ENCODE assay signal across 14 cellular contexts in genomic region chr6:11810854-11811643, GRCh38. TPM values are rescaled to one million over a fixed set of nuclear protein-coding genes. Genes with fewer than 3 reads are reported as not detected.
A peak's percentile ranks its signal among the peaks of the same experiment; 100 is the strongest.
DNase-seq lines count a peak whose midpoint lies in the region; ATAC-seq and TF ChIP-seq lines count a peak whose summit lies in the region.
"Had no signal": no experiment of that assay in that cellular context is flagged by ENCODE, and none has a peak within 500 bp of the region (broad histone marks: within the 10 kb centered on the region; RNA-seq: fewer than 3 reads in every experiment).

No MANE protein-coding gene starts in this region.

- no peaks in the 10 kb centered on the region for H3K9me3 Mint-ChIP-seq in activated naive CD8-positive, alpha-beta T cell treated with anti-CD3 and anti-CD28 coated beads, Interleukin-2, amount 50 U/mL, for 24 hours
- no peaks in the 10 kb centered on the region for H3K9me3 Mint-ChIP-seq in CD4-positive, alpha-beta T cell

- TF ChIP-seq CTCF in right atrium auricular region (IDR thresholded peaks at IDR 0.05), result no peak
- no peak for TF ChIP-seq CTCF in spleen (IDR thresholded peaks at IDR 0.05 in 8 of 11, conservative IDR thresholded peaks at IDR 0.05 in 3 of 11)
- no peak for TF ChIP-seq CTCF in CD4-positive, alpha-beta T cell (IDR thresholded peaks at IDR 0.05)

- 61 to 89% (median 79%) methylated on average over 12 of the region's 12 CpGs for WGBS in spleen, 5 donors

- H3K27me3 Mint-ChIP-seq in activated naive CD8-positive, alpha-beta T cell treated with anti-CD3 and anti-CD28 coated beads, Interleukin-2, amount 50 U/mL, for 24 hours, result no peaks in the 10 kb centered on the region
- no peaks in the 10 kb centered on the region for H3K27me3 Mint-ChIP-seq in CD4-positive, alpha-beta T cell

- H3K36me3 ChIP-seq in right atrium auricular region (no peaks in the 10 kb centered on the region), spleen (no peaks in the 10 kb centered on the region)

- H3K36me3 Mint-ChIP-seq in activated naive CD8-positive, alpha-beta T cell treated with anti-CD3 and anti-CD28 coated beads, Interleukin-2, amount 50 U/mL, for 24 hours (ENCODE audit: low read depth), result no peaks in the 10 kb centered on the region
- H3K36me3 Mint-ChIP-seq in CD4-positive, alpha-beta T cell (ENCODE audit: low read depth), result no peaks in the 10 kb centered on the region

- no peak overlapping the region for H3K4me3 Mint-ChIP-seq in activated naive CD8-positive, alpha-beta T cell treated with anti-CD3 and anti-CD28 coated beads, Interleukin-2, amount 50 U/mL, for 24 hours
- H3K4me3 Mint-ChIP-seq in CD4-positive, alpha-beta T cell, result no peak overlapping the region

- POLR2A ChIA-PET in CD4-positive, alpha-beta T cell (lab: Charles Lee), result no interaction called here

- ATAC-seq in activated naive CD8-positive, alpha-beta T cell treated with anti-CD3 and anti-CD28 coated beads, Interleukin-2, amount 50 U/mL, for 24 hours, result no peak
- no peak for ATAC-seq in CD4-positive, alpha-beta T cell (ENCODE audit: poor library complexity)
- ATAC-seq in HG03439 (IDR thresholded peaks at IDR 0.05; ENCODE audit: unreplicated experiment), result no peak

- no peaks in the 10 kb centered on the region for H3K27me3 ChIP-seq in right atrium auricular region
- H3K27me3 ChIP-seq in spleen (replicated peaks in 1 of 7), result no peaks in the 10 kb centered on the region
- H3K27me3 ChIP-seq in CD4-positive, alpha-beta T cell (ENCODE audit: control insufficient read depth, insufficient read depth, low read length), result no peaks in the 10 kb centered on the region

- DNase-seq in NCI-H2081 treated with DMSO at 0.1 percent for 48 hours (lab: John Stamatoyannopoulos, UW), result peak; percentile 16
- no peak for DNase-seq in activated naive CD8-positive, alpha-beta T cell treated with anti-CD3 and anti-CD28 coated beads, Interleukin-2, amount 50 U/mL, for 24 hours
- no peak for DNase-seq in right atrium auricular region (ENCODE audit: low spot score)
- no peak for DNase-seq in spleen
- DNase-seq in CD4-positive, alpha-beta T cell, result no peak
- no peak for DNase-seq in NOMO-1 treated with DMSO at 0.1 percent for 48 hours (lab: John Stamatoyannopoulos, UW; ENCODE audit: unreplicated experiment)
- no peak for DNase-seq in activated CD4-positive, alpha-beta T cell treated with anti-CD3 and anti-CD28 coated beads, Interleukin-2, amount 50 U/mL, for 1 hour
- DNase-seq: COR-L47; NCI-H1048; NCI-H82; stimulated activated CD4-positive, alpha-beta T cell treated with anti-CD3 and anti-CD28 coated beads, Interleukin-2, amount 100 ng/mL, for 48 hours had no signal

- no peak for TF ChIP-seq POLR2A in spleen (IDR thresholded peaks at IDR 0.05)

- CTCF ChIA-PET in CD4-positive, alpha-beta T cell (lab: Charles Lee), result no interaction called here

- H3K4me1 Mint-ChIP-seq in activated naive CD8-positive, alpha-beta T cell treated with anti-CD3 and anti-CD28 coated beads, Interleukin-2, amount 50 U/mL, for 24 hours, result peaks cover 32% of the 10 kb centered on the region
- H3K4me1 Mint-ChIP-seq in CD4-positive, alpha-beta T cell (ENCODE audit: low read depth), result peaks cover 11% of the 10 kb centered on the region

- peak overlapping the region; percentile 64 for H3K27ac Mint-ChIP-seq in activated naive CD8-positive, alpha-beta T cell treated with anti-CD3 and anti-CD28 coated beads, Interleukin-2, amount 50 U/mL, for 24 hours
- no peak overlapping the region for H3K27ac Mint-ChIP-seq in CD4-positive, alpha-beta T cell

- H3K27ac ChIP-seq in right atrium auricular region, result peak overlapping the region; percentile 12 to 81
- H3K27ac ChIP-seq in spleen, result peak overlapping the region in 7 of 8 donors; percentile 52 to 73 (median 70)
- no peak overlapping the region for H3K27ac ChIP-seq in CD4-positive, alpha-beta T cell (ENCODE audit: low read depth, low read length)

- H3K4me1 ChIP-seq in right atrium auricular region, result peaks cover 0 to 22% of the 10 kb centered on the region in 2 donors
- peaks cover 0 to 29% (median 6%) of the 10 kb centered on the region in 6 donors for H3K4me1 ChIP-seq in spleen

- no peak overlapping the region for H3K4me3 ChIP-seq in right atrium auricular region
- H3K4me3 ChIP-seq in spleen, result no peak overlapping the region

- intact Hi-C loops in spleen (cut with DNase I; ENCODE audit: low total_unique reads), result no loop called here
- intact Hi-C loops in CD4-positive, alpha-beta T cell (cut with DNase I, micrococcal nuclease), result no loop called here

- no peaks in the 10 kb centered on the region for H3K9me3 ChIP-seq in right atrium auricular region
- H3K9me3 ChIP-seq in spleen, result no peaks in the 10 kb centered on the region
- no peaks in the 10 kb centered on the region for H3K9me3 ChIP-seq in CD4-positive, alpha-beta T cell (ENCODE audit: control insufficient read depth, low read length)

RNA-seq across cellular contexts. Expression of gene ADTRP, which starts 32.4 kb away (rescaled TPM):
- total RNA-seq in right atrium auricular region (not detected), spleen (1 to 10 TPM; 1.6 to 7.4 (median 2.5) TPM)
- polyA plus RNA-seq in spleen, result 1 to 10 TPM in 2 of 3 donors, under 1 TPM in 1; 1.00 to 2.0 (median 2.0) TPM
- 10 to 100 TPM; 14.3 to 15.2 TPM for total RNA-seq in CD4-positive, alpha-beta T cell
- total RNA-seq: cerebellum, SK-MEL-5 had no signal
